Comparison of ENCODE assay signal across 9 cellular contexts in genomic region chr9:6055213-6055612, GRCh38. TPM values are rescaled to one million over a fixed set of nuclear protein-coding genes. Genes with fewer than 3 reads are reported as not detected.
DNase-seq lines count a peak whose midpoint lies in the region; ATAC-seq and TF ChIP-seq lines count a peak whose summit lies in the region.
"Had no signal": no experiment of that assay in that cellular context is flagged by ENCODE, and none has a peak within 500 bp of the region (broad histone marks: within the 10 kb centered on the region; RNA-seq: fewer than 3 reads in every experiment).

No MANE protein-coding gene starts in this region.

- ATAC-seq in HG03378 (IDR thresholded peaks at IDR 0.05; ENCODE audit: unreplicated experiment) (peak; percentile 70), left cardiac atrium (peak; percentile 70 to 91)

- intact Hi-C loops in activated T-helper 2 cell treated with anti-CD3 and anti-CD28 coated beads, Interferon-gamma antibody, Interleukin-2, Interleukin-4, amounts not matched to agents 10 μg/mL and 5 μg/mL and 100 μg/mL, durations not matched to agents 14 hours and 24 hours and 36 hours (cut with micrococcal nuclease): loop anchor here (1.0 kb wide), 2 partner anchors 251 to 513 kb away; no protein-coding TSS in a partner anchor
- intact Hi-C loops in left cardiac atrium (cut with DNase I): loop anchor here (1.0 to 5.0 kb wide), 3 partner anchors 52 to 251 kb away; no protein-coding TSS in a partner anchor

- H3K27ac Mint-ChIP-seq in activated T-helper 2 cell treated with anti-CD3 and anti-CD28 coated beads, Interferon-gamma antibody, Interleukin-2, Interleukin-4, amounts not matched to agents 10 μg/mL and 5 μg/mL and 100 μg/mL, durations not matched to agents 14 hours and 24 hours and 36 hours: no peak overlapping the region
- H3K27ac Mint-ChIP-seq: IgD-negative memory B cell had no signal

- peak; percentile 90 for DNase-seq in AG09319 (ENCODE audit: extremely low read depth, low read depth)
- peak; percentile 64 to 71 for DNase-seq in NCI-H526 (lab: John Stamatoyannopoulos, UW)
- peak; percentile 22 for DNase-seq in activated T-helper 2 cell treated with anti-CD3 and anti-CD28 coated beads, Interferon-gamma antibody, Interleukin-2, Interleukin-4, amounts not matched to agents 10 μg/mL and 5 μg/mL and 100 μg/mL, durations not matched to agents 14 hours and 24 hours and 36 hours (ENCODE audit: low spot score)
- no peak for DNase-seq in left cardiac atrium
- DNase-seq in retinal pigment epithelial cell (ENCODE audit: low read depth): peak; percentile 80
- no peak for DNase-seq in T-helper 9 cell

- H3K36me3 Mint-ChIP-seq in activated T-helper 2 cell treated with anti-CD3 and anti-CD28 coated beads, Interferon-gamma antibody, Interleukin-2, Interleukin-4, amounts not matched to agents 10 μg/mL and 5 μg/mL and 100 μg/mL, durations not matched to agents 14 hours and 24 hours and 36 hours (ENCODE audit: low read depth): no peaks in the 10 kb centered on the region
- H3K36me3 Mint-ChIP-seq: IgD-negative memory B cell had no signal

- peaks cover 5% of the 10 kb centered on the region for H3K9me3 Mint-ChIP-seq in activated T-helper 2 cell treated with anti-CD3 and anti-CD28 coated beads, Interferon-gamma antibody, Interleukin-2, Interleukin-4, amounts not matched to agents 10 μg/mL and 5 μg/mL and 100 μg/mL, durations not matched to agents 14 hours and 24 hours and 36 hours

- H3K4me3 ChIP-seq in retinal pigment epithelial cell (ENCODE audit: low read length): no peak overlapping the region

- peaks cover 2% of the 10 kb centered on the region for H3K4me1 Mint-ChIP-seq in activated T-helper 2 cell treated with anti-CD3 and anti-CD28 coated beads, Interferon-gamma antibody, Interleukin-2, Interleukin-4, amounts not matched to agents 10 μg/mL and 5 μg/mL and 100 μg/mL, durations not matched to agents 14 hours and 24 hours and 36 hours (ENCODE audit: low read depth)

- H3K27me3 Mint-ChIP-seq in activated T-helper 2 cell treated with anti-CD3 and anti-CD28 coated beads, Interferon-gamma antibody, Interleukin-2, Interleukin-4, amounts not matched to agents 10 μg/mL and 5 μg/mL and 100 μg/mL, durations not matched to agents 14 hours and 24 hours and 36 hours (ENCODE audit: low read depth): peaks cover 13% of the 10 kb centered on the region
- H3K27me3 Mint-ChIP-seq: IgD-negative memory B cell had no signal

- peak; percentile 54 for TF ChIP-seq CTCF in AG09319 (IDR thresholded peaks at IDR 0.05; ENCODE audit: low read depth, low read length)
- peak; percentile 55 for TF ChIP-seq CTCF in GM12872 (IDR thresholded peaks at IDR 0.05; ENCODE audit: insufficient read depth, low read depth, low read length)
- TF ChIP-seq CTCF in retinal pigment epithelial cell (conservative IDR thresholded peaks at IDR 0.05; ENCODE audit: low read depth, low read length): peak; percentile 59

- no peak overlapping the region for H3K4me3 Mint-ChIP-seq in activated T-helper 2 cell treated with anti-CD3 and anti-CD28 coated beads, Interferon-gamma antibody, Interleukin-2, Interleukin-4, amounts not matched to agents 10 μg/mL and 5 μg/mL and 100 μg/mL, durations not matched to agents 14 hours and 24 hours and 36 hours (ENCODE audit: low read depth)
- H3K4me3 Mint-ChIP-seq: IgD-negative memory B cell had no signal

RNA-seq across cellular contexts. Expression of gene RANBP6, which starts 39.8 kb away (rescaled TPM):
- 20.1 and 21.1 TPM in 2 replicates for total RNA-seq in activated T-helper 2 cell treated with anti-CD3 and anti-CD28 coated beads, Interferon-gamma antibody, Interleukin-2, Interleukin-4, amounts not matched to agents 10 μg/mL and 5 μg/mL and 100 μg/mL, durations not matched to agents 14 hours and 24 hours and 36 hours
- total RNA-seq in left cardiac atrium: 10 to 100 TPM; 18.6 to 30.1 TPM

Comparison
In these comparisons a context has a peak if more than half of its experiments do, and no peak if none do; other contexts are left out.
1. DNase-seq: peak in AG09319 (single experiment), NCI-H526 (2 of 2), activated T-helper 2 cell treated with anti-CD3 and anti-CD28 coated beads, Interferon-gamma antibody, Interleukin-2, Interleukin-4, amounts not matched to agents 10 μg/mL and 5 μg/mL and 100 μg/mL, durations not matched to agents 14 hours and 24 hours and 36 hours (single experiment) and retinal pigment epithelial cell (single experiment); none in left cardiac atrium (single experiment) and T-helper 9 cell (single experiment).
2. Peak in every context shown above with its lines, with median percentiles within 50 percentile points of each other: CTCF ChIP-seq.